In genomic region chr16:1379863-1380174, GRCh38 we compare ENCODE assay signal across 1 cellular context.
A peak's percentile ranks its signal among the peaks of the same experiment; 100 is the strongest.
TF ChIP-seq lines count a peak whose summit lies in the region.

No MANE protein-coding gene starts in this region.

TF ChIP-seq in WTC11, 78 proteins besides CTCF, POLR2A, EP300 and RAD21 (continued from another document):
- TF ChIP-seq PRRX2 (CRISPR knock-in tag; IDR thresholded peaks at IDR 0.05), result no peak
- no peak for TF ChIP-seq ZNF219 (CRISPR knock-in tag; IDR thresholded peaks at IDR 0.05; ENCODE audit: borderline replicate concordance)
- TF ChIP-seq ZNF423 (CRISPR knock-in tag; IDR thresholded peaks at IDR 0.05), result no peak
- no peak for TF ChIP-seq AFF4 (CRISPR knock-in tag; IDR thresholded peaks at IDR 0.05; ENCODE audit: borderline replicate concordance)
- TF ChIP-seq E2F1 (CRISPR knock-in tag; IDR thresholded peaks at IDR 0.05), result no peak
- no peak for TF ChIP-seq NR3C1 (CRISPR knock-in tag; conservative IDR thresholded peaks at IDR 0.05; ENCODE audit: low read depth)
- TF ChIP-seq, protein P1, sequence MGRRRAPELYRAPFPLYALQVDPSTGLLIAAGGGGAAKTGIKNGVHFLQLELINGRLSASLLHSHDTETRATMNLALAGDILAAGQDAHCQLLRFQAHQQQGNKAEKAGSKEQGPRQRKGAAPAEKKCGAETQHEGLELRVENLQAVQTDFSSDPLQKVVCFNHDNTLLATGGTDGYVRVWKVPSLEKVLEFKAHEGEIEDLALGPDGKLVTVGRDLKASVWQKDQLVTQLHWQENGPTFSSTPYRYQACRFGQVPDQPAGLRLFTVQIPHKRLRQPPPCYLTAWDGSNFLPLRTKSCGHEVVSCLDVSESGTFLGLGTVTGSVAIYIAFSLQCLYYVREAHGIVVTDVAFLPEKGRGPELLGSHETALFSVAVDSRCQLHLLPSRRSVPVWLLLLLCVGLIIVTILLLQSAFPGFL (CRISPR knock-in tag; IDR thresholded peaks at IDR 0.05; ENCODE audit: borderline replicate concordance), result no peak
- 0 out of 2 replicates have a peak, but pooled peaks have one; percentile 42 for TF ChIP-seq ZBTB43 (CRISPR knock-in tag; IDR thresholded peaks at IDR 0.05)
- no peak for TF ChIP-seq EMX1 (CRISPR knock-in tag; IDR thresholded peaks at IDR 0.05)
- no peak for TF ChIP-seq ZNF396 (CRISPR knock-in tag; IDR thresholded peaks at IDR 0.05; ENCODE audit: borderline replicate concordance)
- no peak for TF ChIP-seq ZNF671 (CRISPR knock-in tag; IDR thresholded peaks at IDR 0.05)
- no peak for TF ChIP-seq ETV6 (CRISPR knock-in tag; IDR thresholded peaks at IDR 0.05)
- TF ChIP-seq HMGXB4 (CRISPR knock-in tag; IDR thresholded peaks at IDR 0.05), result peak; percentile 8; the same call in 1 of the 2 replicates
- TF ChIP-seq, protein P2, sequence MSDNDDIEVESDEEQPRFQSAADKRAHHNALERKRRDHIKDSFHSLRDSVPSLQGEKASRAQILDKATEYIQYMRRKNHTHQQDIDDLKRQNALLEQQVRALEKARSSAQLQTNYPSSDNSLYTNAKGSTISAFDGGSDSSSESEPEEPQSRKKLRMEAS (CRISPR knock-in tag; IDR thresholded peaks at IDR 0.05), result no peak; the same call in 1 of the 2 replicates
- 0 out of 2 replicates have a peak, but pooled peaks have one; percentile 27 for TF ChIP-seq CBFB (CRISPR knock-in tag; IDR thresholded peaks at IDR 0.05; ENCODE audit: low read depth)
- TF ChIP-seq IRF1 (CRISPR knock-in tag; IDR thresholded peaks at IDR 0.05), result no peak
